Comparison of ENCODE assay signal across 19 cellular contexts in genomic region chr17:34902761-34903325, GRCh38. TPM values are rescaled to one million over a fixed set of nuclear protein-coding genes. Genes with fewer than 3 reads are reported as not detected.
DNase-seq lines count a peak whose midpoint lies in the region; ATAC-seq and TF ChIP-seq lines count a peak whose summit lies in the region.
"Had no signal": no experiment of that assay in that cellular context is flagged by ENCODE, and none has a peak within 500 bp of the region (broad histone marks: within the 10 kb centered on the region; RNA-seq: fewer than 3 reads in every experiment).

No MANE protein-coding gene starts in this region.

- no peaks in the 10 kb centered on the region for H3K79me2 ChIP-seq in SK-N-SH (ENCODE audit: insufficient read depth)

- no peak overlapping the region for H3K18ac ChIP-seq in neuronal stem cell (ENCODE audit: low read length)

- H3K9me3 ChIP-seq in SK-N-SH (no peaks in the 10 kb centered on the region), neuronal stem cell (replicated peaks in 1 of 2; ENCODE audit: control insufficient read depth in 2 of 2, insufficient read depth in 1 of 2, low read depth in 1 of 2, low read length in 2 of 2) (no peaks in the 10 kb centered on the region)
- H3K9me3 ChIP-seq: BLaER1, HAP-1 had no signal

- peak; percentile 61 for DNase-seq in SK-N-SH
- DNase-seq in islet precursor cell = peak; percentile 50
- DNase-seq in neuronal stem cell (ENCODE audit: low spot score) = peak; percentile 24
- no peak for DNase-seq in GM13977 (ENCODE audit: low spot score)
- DNase-seq: CD4-positive, CD25-positive, alpha-beta regulatory T cell; DMS153; DND-41; HFFc6; NCI-H2029; NCI-H226; NCI-H510A; SHP77 had no signal

- 28% methylated on average over 4 of the region's 4 CpGs for WGBS in SK-N-SH (ENCODE audit: low lambda C conversion rate)
- WGBS in neuronal stem cell (ENCODE audit: extremely low coverage in 2 of 2, insufficient read length in 2 of 2, insufficient replicate concordance in 1 of 2), 2 donors = no CpG with 5 or more reads among the region's 4 CpGs

- no peak for TF ChIP-seq EP300 in SK-N-SH (IDR thresholded peaks at IDR 0.05; ENCODE audit: borderline replicate concordance in 1 of 2, low read depth in 1 of 2, low read length in 1 of 2)

- H2BK12ac ChIP-seq in neuronal stem cell (ENCODE audit: low read length) = no peak overlapping the region

- H3K4ac ChIP-seq in neuronal stem cell (ENCODE audit: low read length) = no peak overlapping the region

- no peak for TF ChIP-seq CTCF in SK-N-SH (IDR thresholded peaks at IDR 0.05)
- no peak for TF ChIP-seq CTCF in GM13977 (IDR thresholded peaks at IDR 0.05; ENCODE audit: extremely low read depth, insufficient read depth, missing control alignments)

- no peaks in the 10 kb centered on the region for H3K79me1 ChIP-seq in neuronal stem cell (ENCODE audit: low read depth, low read length)

- no peak overlapping the region for H3K4me3 ChIP-seq in SK-N-SH (ENCODE audit: low read depth in 2 of 2, low read length in 1 of 2)
- no peak overlapping the region for H3K4me3 ChIP-seq in neuronal stem cell (ENCODE audit: low read length in 2 of 2)
- H3K4me3 ChIP-seq: BLaER1, GM23338, HAP-1 had no signal

- H3K27ac ChIP-seq in SK-N-SH (ENCODE audit: low read depth in 2 of 2, low read length in 1 of 2) = no peak overlapping the region
- H3K27ac ChIP-seq in neuronal stem cell (replicated peaks; ENCODE audit: low read length) = peak overlapping the region; percentile 6
- H3K27ac ChIP-seq: BLaER1, KMS-11 had no signal

- H2BK5ac ChIP-seq in neuronal stem cell (ENCODE audit: low read length) = no peak overlapping the region

- no peak overlapping the region for H2AK5ac ChIP-seq in neuronal stem cell (ENCODE audit: low read depth, low read length)

- H3K9ac ChIP-seq in SK-N-SH (no peak overlapping the region), neuronal stem cell (ENCODE audit: low read depth, low read length, poor library complexity) (no peak overlapping the region)
- H3K9ac ChIP-seq: BLaER1, KMS-11 had no signal

- H4K91ac ChIP-seq in neuronal stem cell (ENCODE audit: low read depth, low read length, poor library complexity) = no peak overlapping the region

- POLR2A ChIA-PET in SK-N-SH (lab: Yijun Ruan, JAX) = no interaction called here

- H3K36me3 ChIP-seq in SK-N-SH (replicated peaks in 1 of 2; ENCODE audit: control insufficient read depth in 1 of 2, insufficient read depth in 2 of 2, low read length in 1 of 2) (no peaks in the 10 kb centered on the region), neuronal stem cell (replicated peaks in 1 of 2; ENCODE audit: control insufficient read depth in 2 of 2, insufficient read depth in 2 of 2, low read length in 2 of 2) (no peaks in the 10 kb centered on the region)
- H3K36me3 ChIP-seq: BLaER1, HAP-1 had no signal

- CTCF ChIA-PET in SK-N-SH (lab: Yijun Ruan, JAX) = interaction anchor here (1.0 to 2.0 kb wide), 3 partner anchors 9 to 360 kb away, joined by 3 to 5 read pairs (median 4); no protein-coding TSS in a partner anchor

- no peaks in the 10 kb centered on the region for H3K9me2 ChIP-seq in SK-N-SH

- no peak for TF ChIP-seq RAD21 in SK-N-SH (IDR thresholded peaks at IDR 0.05; ENCODE audit: low read length)

- in situ Hi-C loops in GM13977 (cut with MboI; ENCODE audit: low pct_unique_long_range_greater_than_20kb, low sequenced_read_pairs, unreplicated experiment) = no loop called here

- H3K23ac ChIP-seq in neuronal stem cell (ENCODE audit: low read depth, low read length, poor library complexity) = no peak overlapping the region

- no peak overlapping the region for H3K14ac ChIP-seq in neuronal stem cell (ENCODE audit: low read length)

- H3K4me1 ChIP-seq in SK-N-SH (ENCODE audit: control insufficient read depth in 1 of 2, insufficient read depth in 2 of 2, low read depth in 1 of 2, low read length in 1 of 2) (peaks cover 0 to 4% of the 10 kb centered on the region in 2 experiments; a peak in 1 of 4 replicates), neuronal stem cell (ENCODE audit: control insufficient read depth in 2 of 2, insufficient read depth in 1 of 2, low read depth in 1 of 2, low read length in 2 of 2) (peaks cover 8 to 10% of the 10 kb centered on the region in 2 donors)
- H3K4me1 ChIP-seq: BLaER1, HAP-1 had no signal

- H3K4me2 ChIP-seq in SK-N-SH (no peak overlapping the region), neuronal stem cell (ENCODE audit: insufficient read depth, low read length, poor library complexity, severe bottlenecking) (no peak overlapping the region)
- H3K4me2 ChIP-seq: BLaER1, GM23338, KMS-11 had no signal

- H3F3A ChIP-seq in SK-N-SH (replicated peaks; ENCODE audit: insufficient read depth) = no peaks in the 10 kb centered on the region

- H4K20me1 ChIP-seq in SK-N-SH (ENCODE audit: insufficient read depth) = no peaks in the 10 kb centered on the region
- H4K20me1 ChIP-seq: BLaER1 had no signal

- no peak overlapping the region for H4K8ac ChIP-seq in neuronal stem cell (ENCODE audit: low read depth, low read length)

- ATAC-seq in SK-N-SH treated with all-trans-retinoic acid at 6 μM for 48 hours (no peak), GM19467 (IDR thresholded peaks at IDR 0.05; ENCODE audit: unreplicated experiment) (no peak), GM18907 (IDR thresholded peaks at IDR 0.05; ENCODE audit: unreplicated experiment) (no peak)
- ATAC-seq: GM23338 had no signal

- H2AFZ ChIP-seq in SK-N-SH (ENCODE audit: low read depth) (no peak overlapping the region), neuronal stem cell (ENCODE audit: low read length) (no peak overlapping the region)
- H2AFZ ChIP-seq: GM23338 had no signal

- no peak overlapping the region for H2BK120ac ChIP-seq in neuronal stem cell (ENCODE audit: low read depth, low read length)

- H3K27me3 ChIP-seq in SK-N-SH (ENCODE audit: insufficient read depth) (no peaks in the 10 kb centered on the region; the same call in 1 of the 2 replicates), neuronal stem cell (ENCODE audit: control insufficient read depth in 3 of 3, insufficient read depth in 3 of 3, low read depth in 1 of 3, low read length in 3 of 3) (peaks cover 0 to 11% (median 3%) of the 10 kb centered on the region in 3 experiments)
- H3K27me3 ChIP-seq: BLaER1 had no signal

- no peak overlapping the region for H2BK15ac ChIP-seq in neuronal stem cell (ENCODE audit: low read length)

TF ChIP-seq in SK-N-SH, 30 proteins besides CTCF, POLR2A, EP300 and RAD21:
- TF ChIP-seq IRF3 (IDR thresholded peaks at IDR 0.05; ENCODE audit: low read depth, low read length) = no peak
- TF ChIP-seq MXI1 (IDR thresholded peaks at IDR 0.05; ENCODE audit: low read depth, low read length) = 0 out of 2 replicates have a peak, but pooled peaks have one; percentile 19
- no peak for TF ChIP-seq NRF1 (IDR thresholded peaks at IDR 0.05; ENCODE audit: low read depth, low read length)

TF ChIP-seq in SK-N-SH treated with all-trans-retinoic acid at 6 μM for 48 hours, 23 proteins besides CTCF, POLR2A, EP300 and RAD21:
- no peak for TF ChIP-seq ISL1 (CRISPR knock-in tag; IDR thresholded peaks at IDR 0.05)
- TF ChIP-seq CSRNP3 (CRISPR knock-in tag; IDR thresholded peaks at IDR 0.05) = no peak
- no peak for TF ChIP-seq BACH2 (CRISPR knock-in tag; IDR thresholded peaks at IDR 0.05; ENCODE audit: borderline replicate concordance)
- no peak for TF ChIP-seq PPARA (CRISPR knock-in tag; IDR thresholded peaks at IDR 0.05; ENCODE audit: borderline replicate concordance)
- TF ChIP-seq RARB (CRISPR knock-in tag; IDR thresholded peaks at IDR 0.05) = no peak
- no peak for TF ChIP-seq ARNTL (CRISPR knock-in tag; IDR thresholded peaks at IDR 0.05; ENCODE audit: borderline replicate concordance, low read depth)
- no peak for TF ChIP-seq ZNF8 (CRISPR knock-in tag; IDR thresholded peaks at IDR 0.05)
- TF ChIP-seq ZNF70 (CRISPR knock-in tag; IDR thresholded peaks at IDR 0.05) = no peak
- no peak for TF ChIP-seq CREB5 (CRISPR knock-in tag; IDR thresholded peaks at IDR 0.05; ENCODE audit: low read depth)
- TF ChIP-seq OSR1 (CRISPR knock-in tag; IDR thresholded peaks at IDR 0.05) = no peak
- TF ChIP-seq GLIS3 (CRISPR knock-in tag; IDR thresholded peaks at IDR 0.05) = no peak

RNA-seq across cellular contexts. Expression of gene CCT6B, which starts 58.4 kb away (rescaled TPM):
- 0.48 and 0.57 TPM in 2 replicates for polyA plus RNA-seq in SK-N-SH (2012; rRNA removed)
- 0.77 and 0.99 TPM in 2 replicates for polyA plus RNA-seq in SK-N-SH (2012; cell fraction: cytosol; rRNA removed)
- 1.1 and 1.9 TPM in 2 replicates for polyA plus RNA-seq in SK-N-SH (2012; cell fraction: nucleus; rRNA removed)
- 3.0 TPM for polyA plus RNA-seq in neuronal stem cell (2013, experiment 1 of 2)
- polyA plus RNA-seq in neuronal stem cell (2013, experiment 2 of 2) = 2.5 TPM

RNA-seq across cellular contexts. Expression of gene ZNF830, which starts 58.5 kb away (rescaled TPM):
- polyA plus RNA-seq in SK-N-SH (2012; rRNA removed) = 7.8 and 8.8 TPM in 2 replicates
- 8.8 and 11.2 TPM in 2 replicates for polyA plus RNA-seq in SK-N-SH (2012; cell fraction: cytosol; rRNA removed)
- 5.2 and 5.5 TPM in 2 replicates for polyA plus RNA-seq in SK-N-SH (2012; cell fraction: nucleus; rRNA removed)
- 12.3 TPM for polyA plus RNA-seq in neuronal stem cell (2013, experiment 1 of 2)
- 13.6 TPM for polyA plus RNA-seq in neuronal stem cell (2013, experiment 2 of 2)
